In genomic region chr19:49774969-49775368, GRCh38 we compare ENCODE assay signal across 2 cellular contexts.
A peak's percentile ranks its signal among the peaks of the same experiment; 100 is the strongest.
TF ChIP-seq lines count a peak whose summit lies in the region.

No MANE protein-coding gene starts in this region.

TF ChIP-seq in GM23338, 12 proteins besides CTCF, POLR2A, EP300 and RAD21 (continued from another document):
- no peak for TF ChIP-seq ZNF462 (CRISPR knock-in tag; IDR thresholded peaks at IDR 0.05)
- no peak for TF ChIP-seq EZH2 (IDR thresholded peaks at IDR 0.05; ENCODE audit: low read depth, unreplicated experiment)
- TF ChIP-seq CREB1 (CRISPR knock-in tag; IDR thresholded peaks at IDR 0.05; ENCODE audit: low read depth), result no peak
- TF ChIP-seq REST (IDR thresholded peaks at IDR 0.05; ENCODE audit: unreplicated experiment), result no peak
- TF ChIP-seq ETS1 (IDR thresholded peaks at IDR 0.05), result no peak
- TF ChIP-seq ZNF114 (CRISPR knock-in tag; IDR thresholded peaks at IDR 0.05), result no peak

TF ChIP-seq in HEK293, 187 proteins besides CTCF, POLR2A, EP300 and RAD21 (continued from another document):
- TF ChIP-seq ZNF121 (tag by site-specific recombination; IDR thresholded peaks at IDR 0.05), result peak; percentile 49; the same call in 1 of the 2 replicates
